22 cellular contexts compared by ENCODE assay signal in the genomic region with DNA sequence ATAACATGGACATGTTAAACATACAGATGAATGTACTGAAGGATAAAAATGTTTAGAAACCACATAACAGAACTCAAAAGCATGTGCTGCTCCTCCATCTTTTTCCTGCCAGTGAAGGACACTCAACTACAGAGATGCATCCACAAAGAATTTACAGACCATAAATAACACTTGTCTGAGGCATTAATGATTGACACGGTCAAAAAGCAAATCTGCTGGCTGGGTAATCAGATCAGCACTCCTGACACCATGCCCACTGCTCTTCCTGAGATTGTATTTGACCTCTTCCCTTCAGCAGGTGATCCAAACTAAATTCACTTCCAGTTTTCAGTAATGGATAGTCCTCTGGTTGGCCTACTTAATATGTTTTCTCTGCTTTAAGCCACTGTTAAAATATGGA. TPM values are rescaled to one million over a fixed set of nuclear protein-coding genes. Genes with fewer than 3 reads are reported as not detected.
A peak's percentile ranks its signal among the peaks of the same experiment; 100 is the strongest.
DNase-seq lines count a peak whose midpoint lies in the region; ATAC-seq, FAIRE-seq and TF ChIP-seq lines count a peak whose summit lies in the region.
"Had no signal": no experiment of that assay in that cellular context is flagged by ENCODE, and none has a peak within 500 bp of the region (broad histone marks: within the 10 kb centered on the region; RNA-seq: fewer than 3 reads in every experiment).

No MANE protein-coding gene starts in this region.

- 44% methylated on average over 1 of the region's 1 CpG for WGBS in K562 (ENCODE audit: insufficient coverage, low coverage, missing lambda C conversion rate)
- 22 to 29% (median 24%) methylated on average over 1 of the region's 1 CpG for WGBS in psoas muscle, 3 donors

- no peaks in the 10 kb centered on the region for H3K4me1 ChIP-seq in breast epithelium
- peaks cover 31 to 63% of the 10 kb centered on the region in 2 experiments for H3K4me1 ChIP-seq in K562 (replicated peaks in 1 of 2; ENCODE audit: control insufficient read depth in 2 of 2, insufficient read depth in 2 of 2, low read length in 2 of 2)
- peaks cover 31% of the 10 kb centered on the region for H3K4me1 ChIP-seq in psoas muscle

- ATAC-seq in K562 (no peak), psoas muscle (peak in 3 of 4 donors; percentile 39 to 63 (median 46)), HG03045 (IDR thresholded peaks at IDR 0.05; ENCODE audit: unreplicated experiment) (no peak)
- ATAC-seq in natural killer cell treated with Interleukin-12 subunit alpha and Interleukin-12 subunit beta and Interleukin-15 and Interleukin-18, amount 100 ng/mL, for 72 hours: no peak
- ATAC-seq: GM12878, HepG2 had no signal

- no peaks in the 10 kb centered on the region for H4K20me1 ChIP-seq in K562 (replicated peaks; ENCODE audit: control insufficient read depth, insufficient read depth, low read length)
- H4K20me1 ChIP-seq: BLaER1 had no signal

- H3K27ac ChIP-seq in breast epithelium (no peak overlapping the region), K562 (ENCODE audit: extremely low read depth, low read depth, low read length) (0 out of 3 replicates have a peak overlapping the region, but pooled peaks have one; percentile 4), psoas muscle (peak overlapping the region; percentile 75)
- H3K27ac ChIP-seq: BLaER1, GM23248 had no signal

- in situ Hi-C loops in K562 (cut with MboI): no loop called here

- H3K36me3 ChIP-seq in breast epithelium: no peaks in the 10 kb centered on the region
- H3K36me3 ChIP-seq in K562 (ENCODE audit: control insufficient read depth, insufficient read depth, low read length): peaks cover 72% of the 10 kb centered on the region
- peaks cover 0 to 56% of the 10 kb centered on the region in 2 donors for H3K36me3 ChIP-seq in psoas muscle (ENCODE audit: insufficient read depth in 1 of 2, low read depth in 1 of 2)

- H3K27me3 Mint-ChIP-seq in MCF 10A (ENCODE audit: insufficient read depth, unreplicated experiment): no peaks in the 10 kb centered on the region
- no peaks in the 10 kb centered on the region for H3K27me3 Mint-ChIP-seq in natural killer cell treated with Interleukin-12 subunit alpha and Interleukin-12 subunit beta and Interleukin-15 and Interleukin-18, amount 100 ng/mL, for 72 hours
- H3K27me3 Mint-ChIP-seq: CD8-positive, alpha-beta memory T cell; IgD-negative memory B cell had no signal

- DNase-seq in MCF 10A (ENCODE audit: unreplicated experiment) (no peak), breast epithelium (ENCODE audit: low spot score in 2 of 2) (no peak), K562 (ENCODE audit: extremely low read depth in 1 of 4, low spot score in 3 of 4) (peak in 1 of 4 experiments; percentile 10), psoas muscle (no peak), inferior parietal cortex (ENCODE audit: extremely low spot score) (no peak)
- DNase-seq in natural killer cell treated with Interleukin-12 subunit alpha and Interleukin-12 subunit beta and Interleukin-15 and Interleukin-18, amount 100 ng/mL, for 72 hours (ENCODE audit: low spot score): no peak
- DNase-seq: 8988T; CD8-positive, alpha-beta memory T cell; COR-L47; DMS 273 treated with DMSO at 0.1 percent for 48 hours; DMS53; DND-41; EL; GM23248 had no signal

- H2AFZ ChIP-seq in K562 (ENCODE audit: low read depth, low read length): no peak overlapping the region
- H2AFZ ChIP-seq: GM23248 had no signal

- H3K36me3 Mint-ChIP-seq in MCF 10A (ENCODE audit: insufficient read depth, unreplicated experiment): peaks cover 71% of the 10 kb centered on the region
- peaks cover 4% of the 10 kb centered on the region for H3K36me3 Mint-ChIP-seq in natural killer cell treated with Interleukin-12 subunit alpha and Interleukin-12 subunit beta and Interleukin-15 and Interleukin-18, amount 100 ng/mL, for 72 hours

- POLR2A ChIA-PET in MCF 10A (lab: Yijun Ruan, JAX): interaction anchor here (0.7 to 3.3 kb wide), 4 partner anchors 25 to 388 kb away, joined by 3 to 19 read pairs (median 4); no protein-coding TSS in a partner anchor
- POLR2A ChIA-PET in K562 (lab: Yijun Ruan, JAX): interaction anchor here (0.6 kb wide), 1 partner anchor 9 kb away, joined by 3 read pairs; no protein-coding TSS in a partner anchor

- intact Hi-C loops in MCF 10A (cut with micrococcal nuclease): loop anchor here (5.0 kb wide), 1 partner anchor 325 kb away; a partner anchor contains a TSS
- intact Hi-C loops in breast epithelium (cut with DNase I; ENCODE audit: low total_unique reads): no loop called here
- intact Hi-C loops in K562 (cut with micrococcal nuclease): loop anchor here (5.0 kb wide), 1 partner anchor 325 kb away; a partner anchor contains a TSS
- intact Hi-C loops in psoas muscle (cut with DNase I): loop anchor here in 1 of 2 donors (5.0 kb wide), 1 partner anchor 280 kb away; no protein-coding TSS in a partner anchor

- no TSS peak for BruUV-seq in MCF 10A (replicated peaks; lab: Mats Ljungman, UMichigan)
- no TSS peak for BruUV-seq in K562 (replicated peaks; lab: Mats Ljungman, UMichigan)

- H3K9me3 Mint-ChIP-seq in MCF 10A (ENCODE audit: unreplicated experiment): no peaks in the 10 kb centered on the region
- no peaks in the 10 kb centered on the region for H3K9me3 Mint-ChIP-seq in natural killer cell treated with Interleukin-12 subunit alpha and Interleukin-12 subunit beta and Interleukin-15 and Interleukin-18, amount 100 ng/mL, for 72 hours
- H3K9me3 Mint-ChIP-seq: CD8-positive, alpha-beta memory T cell; IgD-negative memory B cell had no signal

- CTCF ChIA-PET in MCF 10A (lab: Yijun Ruan, JAX): interaction anchor here (0.6 to 8.3 kb wide), 8 partner anchors 9 to 1794 kb away, joined by 3 to 79 read pairs (median 4); no protein-coding TSS in a partner anchor
- CTCF ChIA-PET in K562 (lab: Yijun Ruan, JAX; ENCODE audit: low intra/inter-chr PET ratio): no interaction called here

- TF ChIP-seq EP300 in K562 (IDR thresholded peaks at IDR 0.05; ENCODE audit: low read length): no peak

- TF ChIP-seq RAD21 in K562 (CRISPR knock-in tag; conservative IDR thresholded peaks at IDR 0.05 in 1 of 2, IDR thresholded peaks at IDR 0.05 in 1 of 2): no peak

- H3K4me2 ChIP-seq in K562 (ENCODE audit: insufficient read depth, low read length): no peak overlapping the region
- H3K4me2 ChIP-seq: BLaER1 had no signal

- H3K4me1 Mint-ChIP-seq in MCF 10A (ENCODE audit: insufficient read depth, unreplicated experiment): peaks cover 58% of the 10 kb centered on the region
- peaks cover 28 to 48% of the 10 kb centered on the region in 2 donors for H3K4me1 Mint-ChIP-seq in natural killer cell treated with Interleukin-12 subunit alpha and Interleukin-12 subunit beta and Interleukin-15 and Interleukin-18, amount 100 ng/mL, for 72 hours (ENCODE audit: low read depth in 2 of 2)

- no peaks in the 10 kb centered on the region for H3K9me1 ChIP-seq in K562 (ENCODE audit: control insufficient read depth, insufficient read depth, low read length)

- TF ChIP-seq POLR2A in breast epithelium (IDR thresholded peaks at IDR 0.05) (no peak), K562 (conservative IDR thresholded peaks at IDR 0.05) (no peak)

- H3K4me3 Mint-ChIP-seq in MCF 10A (ENCODE audit: unreplicated experiment): no peak overlapping the region
- no peak overlapping the region for H3K4me3 Mint-ChIP-seq in natural killer cell treated with Interleukin-12 subunit alpha and Interleukin-12 subunit beta and Interleukin-15 and Interleukin-18, amount 100 ng/mL, for 72 hours
- H3K4me3 Mint-ChIP-seq: CD8-positive, alpha-beta memory T cell; IgD-negative memory B cell had no signal

- H3K9ac ChIP-seq in K562 (ENCODE audit: insufficient read depth in 1 of 2, low read depth in 2 of 2, low read length in 2 of 2): no peak overlapping the region
- H3K9ac ChIP-seq: BLaER1, GM23248 had no signal

- no peaks in the 10 kb centered on the region for H3K9me3 ChIP-seq in breast epithelium
- no peaks in the 10 kb centered on the region for H3K9me3 ChIP-seq in K562 (replicated peaks; ENCODE audit: control insufficient read depth, insufficient read depth, low read depth, low read length)
- no peaks in the 10 kb centered on the region for H3K9me3 ChIP-seq in psoas muscle
- H3K9me3 ChIP-seq: BLaER1, HAP-1 had no signal

- no peak overlapping the region for H3K4me3 ChIP-seq in breast epithelium
- no peak overlapping the region for H3K4me3 ChIP-seq in K562
- H3K4me3 ChIP-seq in psoas muscle: no peak overlapping the region
- H3K4me3 ChIP-seq: BLaER1, GM12878, GM23248, HAP-1 had no signal

- H3K27me3 ChIP-seq in breast epithelium: no peaks in the 10 kb centered on the region
- H3K27me3 ChIP-seq in K562 (ENCODE audit: control insufficient read depth in 2 of 2, insufficient read depth in 2 of 2, low read length in 2 of 2): no peaks in the 10 kb centered on the region
- no peaks in the 10 kb centered on the region for H3K27me3 ChIP-seq in psoas muscle (ENCODE audit: insufficient read depth in 3 of 3, low read length in 2 of 3)
- H3K27me3 ChIP-seq: BLaER1 had no signal

- FAIRE-seq in K562 (lab: Jason Lieb, UNC): no peak
- FAIRE-seq: GM12878, HepG2 had no signal

- H3K27ac Mint-ChIP-seq in MCF 10A (ENCODE audit: low read depth, unreplicated experiment): peak overlapping the region; percentile 76
- H3K27ac Mint-ChIP-seq in natural killer cell treated with Interleukin-12 subunit alpha and Interleukin-12 subunit beta and Interleukin-15 and Interleukin-18, amount 100 ng/mL, for 72 hours: peak overlapping the region in 1 of 2 donors; percentile 42
- H3K27ac Mint-ChIP-seq: IgD-negative memory B cell had no signal

- H3K79me2 ChIP-seq in K562 (ENCODE audit: control insufficient read depth, insufficient read depth, low read length): peaks cover 50% of the 10 kb centered on the region

- TF ChIP-seq CTCF in MCF 10A (IDR thresholded peaks at IDR 0.05; ENCODE audit: unreplicated experiment) (no peak), breast epithelium (IDR thresholded peaks at IDR 0.05) (no peak), K562 (IDR thresholded peaks at IDR 0.05 in 2 of 3, conservative IDR thresholded peaks at IDR 0.05 in 1 of 3; ENCODE audit: insufficient read depth in 2 of 3, low read depth in 1 of 3, low read length in 3 of 3) (no peak), psoas muscle (IDR thresholded peaks at IDR 0.05) (no peak)

RNA-seq across cellular contexts. Expression of a gene that starts 6.6 kb away (rescaled TPM):
- total RNA-seq in MCF 10A (2022) (136 and 154 TPM in 2 replicates), breast epithelium (100 to 1,000 TPM; 156 to 444 (median 190) TPM), K562 (2014; rRNA removed) (115 and 139 TPM in 2 replicates), K562 (2014; rRNA removed; fragmentation: Illumina TruSeq; extraction: Trizol) (161 and 179 TPM in 2 replicates), K562 (2015; rRNA removed; fragmentation: Illumina TruSeq; extraction: Trizol) (164 and 178 TPM in 2 replicates), K562 (2021) (150 and 154 TPM in 2 replicates), psoas muscle (100 to 1,000 TPM in 1 of 4 donors, 10 to 100 TPM in 3; 23.6 to 118 (median 50.3) TPM)
- total RNA-seq in K562 (2011; cell fraction: chromatin; rRNA removed; ENCODE audit: low replicate concordance): 70.1 and 115 TPM in 2 replicates
- total RNA-seq in K562 (2011; cell fraction: nucleolus; rRNA removed): 141 and 156 TPM in 2 replicates
- 172 and 258 TPM in 2 replicates for total RNA-seq in K562 (2011; cell fraction: nucleoplasm; rRNA removed)
- polyA plus RNA-seq in K562 (2011; rRNA removed) (272 TPM in 2 replicates), K562 (2014; fragmentation: Illumina TruSeq; extraction: Trizol) (163 and 197 TPM in 2 replicates), K562 (2014; fragmentation: Nextera tagmentation; extraction: Ambion mirVana) (10 to 100 TPM; 45.7 to 58.2 TPM), K562 (2014; rRNA removed) (176 and 186 TPM in 2 replicates), psoas muscle (10 to 100 TPM; 19.2 to 35.5 (median 25.3) TPM)
- 152 and 184 TPM in 2 replicates for polyA plus RNA-seq in K562 (2011; cell fraction: cytosol; rRNA removed)
- polyA plus RNA-seq in K562 (2011; cell fraction: nucleus; rRNA removed): 41.7 and 74.9 TPM in 2 replicates
- polyA plus RNA-seq in K562 (2012): 137 and 336 TPM in 2 replicates
- 101 and 126 TPM in 2 replicates for polyA minus RNA-seq in K562 (2011; rRNA and poly(A)+ RNA removed)
- 59.4 and 78.2 TPM in 2 replicates for polyA minus RNA-seq in K562 (2011; cell fraction: cytosol; rRNA and poly(A)+ RNA removed)
- polyA minus RNA-seq in K562 (2011; cell fraction: nucleus; rRNA and poly(A)+ RNA removed): 17.5 and 30.3 TPM in 2 replicates
- 10 to 100 TPM; 15.8 to 16.2 TPM for total RNA-seq in natural killer cell treated with Interleukin-12 subunit alpha and Interleukin-12 subunit beta and Interleukin-15 and Interleukin-18, amount 100 ng/mL, for 72 hours

RNA-seq across cellular contexts. Expression of a gene that starts 28.6 kb away (rescaled TPM):
- total RNA-seq in MCF 10A (2022): not detected in 2 replicates
- 1 to 10 TPM in 2 of 3 donors, under 1 TPM in 1; 0.80 to 2.0 (median 2.0) TPM for total RNA-seq in breast epithelium
- 0.44 TPM in 1 of 2 replicates, not detected in the other for total RNA-seq in K562 (2011; cell fraction: chromatin; rRNA removed; ENCODE audit: low replicate concordance)
- 0.50 and 0.53 TPM in 2 replicates for total RNA-seq in K562 (2011; cell fraction: nucleolus; rRNA removed)
- 0.15 and 0.23 TPM in 2 replicates for total RNA-seq in K562 (2011; cell fraction: nucleoplasm; rRNA removed)
- total RNA-seq in K562 (2014; rRNA removed): 0.12 TPM in 1 of 2 replicates, not detected in the other
- not detected in 2 replicates for total RNA-seq in K562 (2014; rRNA removed; fragmentation: Illumina TruSeq; extraction: Trizol)
- total RNA-seq in K562 (2015; rRNA removed; fragmentation: Illumina TruSeq; extraction: Trizol): 0.18 TPM in 1 of 2 replicates, not detected in the other
- total RNA-seq in K562 (2021): 0.22 and 0.42 TPM in 2 replicates
- 0.08 and 0.18 TPM in 2 replicates for polyA plus RNA-seq in K562 (2011; rRNA removed)
- 0.12 TPM in 1 of 2 replicates, not detected in the other for polyA plus RNA-seq in K562 (2011; cell fraction: cytosol; rRNA removed)
- 0.27 and 0.43 TPM in 2 replicates for polyA plus RNA-seq in K562 (2011; cell fraction: nucleus; rRNA removed)
- 0.20 and 0.21 TPM in 2 replicates for polyA plus RNA-seq in K562 (2012)
- not detected in 2 replicates for polyA plus RNA-seq in K562 (2014; fragmentation: Illumina TruSeq; extraction: Trizol)
- polyA plus RNA-seq in K562 (2014; fragmentation: Nextera tagmentation; extraction: Ambion mirVana): not detected
- 0.37 and 0.55 TPM in 2 replicates for polyA plus RNA-seq in K562 (2014; rRNA removed)
- polyA minus RNA-seq in K562 (2011; rRNA and poly(A)+ RNA removed): not detected in 2 replicates
- not detected in 2 replicates for polyA minus RNA-seq in K562 (2011; cell fraction: cytosol; rRNA and poly(A)+ RNA removed)
- not detected in 2 replicates for polyA minus RNA-seq in K562 (2011; cell fraction: nucleus; rRNA and poly(A)+ RNA removed)
- 1 to 10 TPM in 2 of 4 donors, under 1 TPM in 2; 0.18 to 1.2 (median 0.88) TPM for total RNA-seq in psoas muscle
- polyA plus RNA-seq in psoas muscle: 1 to 10 TPM in 1 of 3 donors, under 1 TPM in 2; 0.25 to 1.9 (median 0.55) TPM
- total RNA-seq in natural killer cell treated with Interleukin-12 subunit alpha and Interleukin-12 subunit beta and Interleukin-15 and Interleukin-18, amount 100 ng/mL, for 72 hours: 100 to 1,000 TPM; 169 to 384 TPM
- total RNA-seq: GM23248, H4 had no signal
- polyA plus RNA-seq: AG04450, GM23248, HepG2 had no signal

Comparison
In these comparisons a context has a peak if more than half of its experiments do, and no peak if none do; other contexts are left out.
1. H3K27ac ChIP-seq: peak in K562 (single experiment) and psoas muscle (single experiment); none in breast epithelium (0 of 2).
2. ATAC-seq: peak in psoas muscle (3 of 4); none in K562 (single experiment), HG03045 (single experiment) and natural killer cell treated with Interleukin-12 subunit alpha and Interleukin-12 subunit beta and Interleukin-15 and Interleukin-18, amount 100 ng/mL, for 72 hours (0 of 2).
3. RNA of a gene that starts 28.6 kb away (total RNA-seq): 169 to 384 TPM in natural killer cell treated with Interleukin-12 subunit alpha and Interleukin-12 subunit beta and Interleukin-15 and Interleukin-18, amount 100 ng/mL, for 72 hours; 0.80 to 2.0 TPM in breast epithelium, 0.18 to 1.2 TPM in psoas muscle, 0.12 to 0.53 TPM in K562 and not detected in MCF 10A; every median in the first group is over 10 times any median in the second.